In genomic region chr12:13046914-13047472, GRCh38 we compare ENCODE assay signal across 17 cellular contexts. TPM values are rescaled to one million over a fixed set of nuclear protein-coding genes. Genes with fewer than 3 reads are reported as not detected.
DNase-seq lines count a peak whose midpoint lies in the region; ATAC-seq and TF ChIP-seq lines count a peak whose summit lies in the region.
"Had no signal": no experiment of that assay in that cellular context is flagged by ENCODE, and none has a peak within 500 bp of the region (broad histone marks: within the 10 kb centered on the region; RNA-seq: fewer than 3 reads in every experiment).

No MANE protein-coding gene starts in this region.

- peaks cover 0 to 8% of the 10 kb centered on the region in 2 donors for H3K36me3 Mint-ChIP-seq in activated naive CD4-positive, alpha-beta T cell treated with anti-CD3 and anti-CD28 coated beads, Interleukin-2, amount 50 U/mL, for 72 hours
- no peaks in the 10 kb centered on the region for H3K36me3 Mint-ChIP-seq in activated naive CD4-positive, alpha-beta T cell treated with anti-CD3 and anti-CD28 coated beads, Interleukin-2, amount 10 ng/mL, durations not matched to agents 7 days and 5 days
- peaks cover 2% of the 10 kb centered on the region for H3K36me3 Mint-ChIP-seq in activated CD4-positive, alpha-beta T cell treated with anti-CD3 and anti-CD28 coated beads, Interleukin-2, amount 10 ng/mL, durations not matched to agents 24 days and 14 days (ENCODE audit: low read depth)
- H3K36me3 Mint-ChIP-seq: natural killer cell treated with Interleukin-12 subunit alpha and Interleukin-12 subunit beta and Interleukin-15 and Interleukin-18, amount 100 ng/mL, for 72 hours had no signal

- no peaks in the 10 kb centered on the region for H3F3A ChIP-seq in Loucy (ENCODE audit: low read depth)

- H4K20me1 ChIP-seq in Loucy (ENCODE audit: insufficient read depth, low read length, poor library complexity, severe bottlenecking) = no peaks in the 10 kb centered on the region

- H3K9me3 ChIP-seq in Loucy (ENCODE audit: insufficient read depth, low read depth, low read length) (no peaks in the 10 kb centered on the region), esophagus squamous epithelium (no peaks in the 10 kb centered on the region)
- H3K9me3 ChIP-seq: lower lobe of right lung, vagina had no signal

- H3K27me3 ChIP-seq in Loucy (ENCODE audit: insufficient read depth, low read length, poor library complexity, severe bottlenecking) (no peaks in the 10 kb centered on the region), esophagus squamous epithelium (no peaks in the 10 kb centered on the region)
- H3K27me3 ChIP-seq: vagina had no signal

- peaks cover 16% of the 10 kb centered on the region for H3K27me3 Mint-ChIP-seq in activated naive CD4-positive, alpha-beta T cell treated with anti-CD3 and anti-CD28 coated beads, Interleukin-2, amount 10 ng/mL, durations not matched to agents 7 days and 5 days
- peaks cover 10% of the 10 kb centered on the region for H3K27me3 Mint-ChIP-seq in stimulated activated naive CD8-positive, alpha-beta T cell treated with anti-CD3 and anti-CD28 coated beads, Interleukin-15, amount 100 ng/mL, for 72 hours
- peaks cover 12% of the 10 kb centered on the region for H3K27me3 Mint-ChIP-seq in activated CD4-positive, alpha-beta T cell treated with anti-CD3 and anti-CD28 coated beads, Interleukin-2, amount 10 ng/mL, durations not matched to agents 24 days and 14 days

- H3K36me3 ChIP-seq in Loucy (ENCODE audit: insufficient read depth, low read length) (no peaks in the 10 kb centered on the region), esophagus squamous epithelium (no peaks in the 10 kb centered on the region)
- H3K36me3 ChIP-seq: lower lobe of right lung, vagina had no signal

- peaks cover 13% of the 10 kb centered on the region for H3K4me1 Mint-ChIP-seq in activated naive CD4-positive, alpha-beta T cell treated with anti-CD3 and anti-CD28 coated beads, Interleukin-2, amount 10 ng/mL, durations not matched to agents 7 days and 5 days
- peaks cover 33% of the 10 kb centered on the region for H3K4me1 Mint-ChIP-seq in stimulated activated naive CD8-positive, alpha-beta T cell treated with anti-CD3 and anti-CD28 coated beads, Interleukin-15, amount 100 ng/mL, for 72 hours
- H3K4me1 Mint-ChIP-seq in activated CD4-positive, alpha-beta T cell treated with anti-CD3 and anti-CD28 coated beads, Interleukin-2, amount 10 ng/mL, durations not matched to agents 24 days and 14 days = peaks cover 19% of the 10 kb centered on the region

- peak; percentile 33 to 90 for ATAC-seq in activated naive CD4-positive, alpha-beta T cell treated with anti-CD3 and anti-CD28 coated beads, Interleukin-2, amount 50 U/mL, for 72 hours
- ATAC-seq in HG02588 (IDR thresholded peaks at IDR 0.05; ENCODE audit: unreplicated experiment) = peak; percentile 42
- peak; percentile 77 for ATAC-seq in stimulated activated naive CD8-positive, alpha-beta T cell treated with anti-CD3 and anti-CD28 coated beads, Interleukin-15, amount 100 ng/mL, for 72 hours
- ATAC-seq in HG02840 (IDR thresholded peaks at IDR 0.05; ENCODE audit: low FRiP score, unreplicated experiment) = no peak
- ATAC-seq: lower lobe of right lung had no signal

- H3K4me2 ChIP-seq in Loucy (ENCODE audit: low read depth, low read length, poor library complexity, severe bottlenecking) = peak overlapping the region; percentile 97

- no peak overlapping the region for H3K9ac ChIP-seq in Loucy (ENCODE audit: low read depth, low read length, poor library complexity, severe bottlenecking)

- no peak for TF ChIP-seq POLR2A in esophagus squamous epithelium (IDR thresholded peaks at IDR 0.05)

- H2AFZ ChIP-seq in Loucy (ENCODE audit: low read length) = no peak overlapping the region

- H3K27ac ChIP-seq in esophagus squamous epithelium = no peak overlapping the region
- H3K27ac ChIP-seq: lower lobe of right lung, vagina had no signal

- H3K27ac Mint-ChIP-seq in activated naive CD4-positive, alpha-beta T cell treated with anti-CD3 and anti-CD28 coated beads, Interleukin-2, amount 50 U/mL, for 72 hours = peak overlapping the region in 1 of 2 donors; percentile 79
- H3K27ac Mint-ChIP-seq in activated naive CD4-positive, alpha-beta T cell treated with anti-CD3 and anti-CD28 coated beads, Interleukin-2, amount 10 ng/mL, durations not matched to agents 7 days and 5 days = no peak overlapping the region
- H3K27ac Mint-ChIP-seq in stimulated activated naive CD8-positive, alpha-beta T cell treated with anti-CD3 and anti-CD28 coated beads, Interleukin-15, amount 100 ng/mL, for 72 hours = peak overlapping the region in 1 of 2 donors; percentile 39
- H3K27ac Mint-ChIP-seq in activated CD4-positive, alpha-beta T cell treated with anti-CD3 and anti-CD28 coated beads, Interleukin-2, amount 10 ng/mL, durations not matched to agents 24 days and 14 days = no peak overlapping the region
- H3K27ac Mint-ChIP-seq: activated CD4-positive, alpha-beta T cell treated with anti-CD3 and anti-CD28 coated beads, Interleukin-2, amount 10 ng/mL, durations not matched to agents 7 days and 5 days; activated T-cell treated with anti-CD3 and anti-CD28 coated beads, Interleukin-2, amount 50 U/mL, for 24 hours; natural killer cell treated with Interleukin-12 subunit alpha and Interleukin-12 subunit beta and Interleukin-15 and Interleukin-18, amount 100 ng/mL, for 72 hours had no signal

- intact Hi-C loops in esophagus squamous epithelium (cut with DNase I) = no loop called here
- intact Hi-C loops in activated CD4-positive, alpha-beta T cell treated with anti-CD3 and anti-CD28 coated beads, Interleukin-2, amount 10 ng/mL, durations not matched to agents 24 days and 14 days (cut with micrococcal nuclease) = loop anchor here (5.0 kb wide), 1 partner anchor 130 kb away; no protein-coding TSS in a partner anchor

- TF ChIP-seq CTCF in Loucy (conservative IDR thresholded peaks at IDR 0.05; ENCODE audit: low read length) (no peak), esophagus squamous epithelium (IDR thresholded peaks at IDR 0.05) (no peak)

- DNase-seq in activated naive CD4-positive, alpha-beta T cell treated with anti-CD3 and anti-CD28 coated beads, Interleukin-2, amount 50 U/mL, for 72 hours (ENCODE audit: low spot score in 2 of 2) = no peak
- DNase-seq in activated naive CD4-positive, alpha-beta T cell treated with anti-CD3 and anti-CD28 coated beads, Interleukin-2, amount 10 ng/mL, durations not matched to agents 7 days and 5 days = no peak
- no peak for DNase-seq in stimulated activated naive CD8-positive, alpha-beta T cell treated with anti-CD3 and anti-CD28 coated beads, Interleukin-15, amount 100 ng/mL, for 72 hours
- no peak for DNase-seq in esophagus squamous epithelium (lab: John Stamatoyannopoulos, UW)
- DNase-seq in activated CD4-positive, alpha-beta T cell treated with anti-CD3 and anti-CD28 coated beads, Interleukin-2, amount 10 ng/mL, durations not matched to agents 24 days and 14 days = no peak
- DNase-seq: activated CD4-positive, alpha-beta T cell treated with anti-CD3 and anti-CD28 coated beads, Interleukin-2, amount 10 ng/mL, durations not matched to agents 7 days and 5 days; activated T-cell treated with anti-CD3 and anti-CD28 coated beads, Interleukin-2, amount 50 U/mL, for 24 hours; Karpas-422; lower lobe of right lung; NCI-H1436 treated with DMSO at 0.1 percent for 48 hours; NCI-H345 had no signal

- H3K9me2 ChIP-seq in Loucy (replicated peaks; ENCODE audit: low read depth, low read length) = no peaks in the 10 kb centered on the region

- 81 to 82% methylated on average over 1 of the region's 1 CpG for WGBS in esophagus squamous epithelium, 2 donors

- CTCF ChIA-PET in activated naive CD4-positive, alpha-beta T cell treated with anti-CD3 and anti-CD28 coated beads, Interleukin-2, amount 10 ng/mL, durations not matched to agents 7 days and 5 days (lab: Charles Lee) = no interaction called here

- H3K9me3 Mint-ChIP-seq in activated naive CD4-positive, alpha-beta T cell treated with anti-CD3 and anti-CD28 coated beads, Interleukin-2, amount 50 U/mL, for 72 hours = no peaks in the 10 kb centered on the region
- H3K9me3 Mint-ChIP-seq in activated naive CD4-positive, alpha-beta T cell treated with anti-CD3 and anti-CD28 coated beads, Interleukin-2, amount 10 ng/mL, durations not matched to agents 7 days and 5 days = no peaks in the 10 kb centered on the region
- no peaks in the 10 kb centered on the region for H3K9me3 Mint-ChIP-seq in stimulated activated naive CD8-positive, alpha-beta T cell treated with anti-CD3 and anti-CD28 coated beads, Interleukin-15, amount 100 ng/mL, for 72 hours
- no peaks in the 10 kb centered on the region for H3K9me3 Mint-ChIP-seq in activated CD4-positive, alpha-beta T cell treated with anti-CD3 and anti-CD28 coated beads, Interleukin-2, amount 10 ng/mL, durations not matched to agents 24 days and 14 days
- H3K9me3 Mint-ChIP-seq: activated CD4-positive, alpha-beta T cell treated with anti-CD3 and anti-CD28 coated beads, Interleukin-2, amount 10 ng/mL, durations not matched to agents 7 days and 5 days; activated T-cell treated with anti-CD3 and anti-CD28 coated beads, Interleukin-2, amount 50 U/mL, for 24 hours; natural killer cell treated with Interleukin-12 subunit alpha and Interleukin-12 subunit beta and Interleukin-15 and Interleukin-18, amount 100 ng/mL, for 72 hours had no signal

- H3K4me1 ChIP-seq in Loucy (ENCODE audit: insufficient read depth, low read length, poor library complexity, severe bottlenecking) (peaks cover 45% of the 10 kb centered on the region), esophagus squamous epithelium (peaks cover 0 to 27% (median 3%) of the 10 kb centered on the region in 3 donors)

- no peak overlapping the region for H3K4me3 Mint-ChIP-seq in activated naive CD4-positive, alpha-beta T cell treated with anti-CD3 and anti-CD28 coated beads, Interleukin-2, amount 10 ng/mL, durations not matched to agents 7 days and 5 days
- H3K4me3 Mint-ChIP-seq in stimulated activated naive CD8-positive, alpha-beta T cell treated with anti-CD3 and anti-CD28 coated beads, Interleukin-15, amount 100 ng/mL, for 72 hours = no peak overlapping the region
- no peak overlapping the region for H3K4me3 Mint-ChIP-seq in activated CD4-positive, alpha-beta T cell treated with anti-CD3 and anti-CD28 coated beads, Interleukin-2, amount 10 ng/mL, durations not matched to agents 24 days and 14 days
- H3K4me3 Mint-ChIP-seq: activated CD4-positive, alpha-beta T cell treated with anti-CD3 and anti-CD28 coated beads, Interleukin-2, amount 10 ng/mL, durations not matched to agents 7 days and 5 days; activated T-cell treated with anti-CD3 and anti-CD28 coated beads, Interleukin-2, amount 50 U/mL, for 24 hours; natural killer cell treated with Interleukin-12 subunit alpha and Interleukin-12 subunit beta and Interleukin-15 and Interleukin-18, amount 100 ng/mL, for 72 hours had no signal

- H3K79me2 ChIP-seq in Loucy (ENCODE audit: insufficient read depth, low read length) = peaks cover 45% of the 10 kb centered on the region; the same call in 1 of the 2 replicates

- peak overlapping the region; percentile 88 for H3K4me3 ChIP-seq in Loucy (ENCODE audit: low read length, poor library complexity, severe bottlenecking)
- no peak overlapping the region for H3K4me3 ChIP-seq in esophagus squamous epithelium
- H3K4me3 ChIP-seq: lower lobe of right lung, vagina had no signal

RNA-seq across cellular contexts. Expression of gene FAM234B, which starts 2.8 kb away (rescaled TPM):
- 10 to 100 TPM in 1 of 2 donors, 1 to 10 TPM in 1; 6.2 to 17.2 TPM for total RNA-seq in activated naive CD4-positive, alpha-beta T cell treated with anti-CD3 and anti-CD28 coated beads, Interleukin-2, amount 50 U/mL, for 72 hours
- total RNA-seq in esophagus squamous epithelium = 1 to 10 TPM; 3.1 to 8.0 (median 3.9) TPM
- 8.6 and 9.0 TPM in 2 replicates for total RNA-seq in activated CD4-positive, alpha-beta T cell treated with anti-CD3 and anti-CD28 coated beads, Interleukin-2, amount 10 ng/mL, durations not matched to agents 24 days and 14 days

RNA-seq across cellular contexts. Expression of gene HEBP1, which starts 46.9 kb away (rescaled TPM):
- total RNA-seq in activated naive CD4-positive, alpha-beta T cell treated with anti-CD3 and anti-CD28 coated beads, Interleukin-2, amount 50 U/mL, for 72 hours = 10 to 100 TPM; 25.0 to 34.2 TPM
- total RNA-seq in esophagus squamous epithelium = 10 to 100 TPM; 17.0 to 50.9 (median 23.9) TPM
- total RNA-seq in activated CD4-positive, alpha-beta T cell treated with anti-CD3 and anti-CD28 coated beads, Interleukin-2, amount 10 ng/mL, durations not matched to agents 24 days and 14 days = 12.0 and 13.8 TPM in 2 replicates

RNA-seq across cellular contexts. Expression of gene GSG1, which starts 56.5 kb away (rescaled TPM):
- total RNA-seq in activated naive CD4-positive, alpha-beta T cell treated with anti-CD3 and anti-CD28 coated beads, Interleukin-2, amount 50 U/mL, for 72 hours = not detected
- not detected for total RNA-seq in esophagus squamous epithelium
- not detected in 2 replicates for total RNA-seq in activated CD4-positive, alpha-beta T cell treated with anti-CD3 and anti-CD28 coated beads, Interleukin-2, amount 10 ng/mL, durations not matched to agents 24 days and 14 days
- total RNA-seq: activated CD4-positive, alpha-beta T cell treated with anti-CD3 and anti-CD28 coated beads, Interleukin-2, amount 10 ng/mL, durations not matched to agents 7 days and 5 days; lower lobe of right lung; natural killer cell treated with Interleukin-12 subunit alpha and Interleukin-12 subunit beta and Interleukin-15 and Interleukin-18, amount 100 ng/mL, for 72 hours; OCI-LY7; vagina had no signal
